ENCODE assay signal across 23 cellular contexts in genomic region chr12:87304406-87304805, GRCh38.
DNase-seq lines count a peak whose midpoint lies in the region; ATAC-seq and FAIRE-seq lines count a peak whose summit lies in the region.
"Had no signal": no experiment of that assay in that cellular context is flagged by ENCODE, and none has a peak within 500 bp of the region (broad histone marks: within the 10 kb centered on the region; RNA-seq: fewer than 3 reads in every experiment).

No MANE protein-coding gene starts in this region.

- H3K4me1 ChIP-seq in small intestine (ENCODE audit: control insufficient read depth in 2 of 2, insufficient read depth in 1 of 2, low read depth in 1 of 2, low read length in 1 of 2), result no peaks in the 10 kb centered on the region
- H3K4me1 ChIP-seq: heart left ventricle, sigmoid colon, suprapubic skin had no signal

- ATAC-seq in esophagus mucosa (peak; percentile 90), HG03460 (IDR thresholded peaks at IDR 0.05; ENCODE audit: unreplicated experiment) (no peak)
- ATAC-seq: heart left ventricle had no signal

- H3K36me3 ChIP-seq in small intestine (ENCODE audit: control insufficient read depth in 2 of 2, insufficient read depth in 2 of 2, low read length in 2 of 2), result no peaks in the 10 kb centered on the region
- H3K36me3 ChIP-seq: heart left ventricle, neutrophil, sigmoid colon, suprapubic skin had no signal

- DNase-seq in G401 (ENCODE audit: low spot score), result peak; percentile 3
- peak; percentile 76 for DNase-seq in NCI-H82 treated with DMSO at 0.1 percent for 48 hours (lab: John Stamatoyannopoulos, UW; ENCODE audit: unreplicated experiment)
- peak; percentile 7 for DNase-seq in small intestine
- DNase-seq in NCI-H345 treated with DMSO at 0.1 percent for 48 hours (lab: John Stamatoyannopoulos, UW; ENCODE audit: unreplicated experiment), result no peak
- no peak for DNase-seq in GM03348 (ENCODE audit: low spot score)
- DNase-seq: activated CD4-positive, alpha-beta T cell treated with anti-CD3 and anti-CD28 coated beads, Interleukin-2, amount 10 ng/mL, durations not matched to agents 7 days and 5 days; activated naive CD4-positive, alpha-beta T cell treated with Interleukin-2 at 50 U/mL for 16 hours; activated T-cell treated with anti-CD3 and anti-CD28 coated beads, Interleukin-2, amount 50 U/mL, for 48 hours; CD4-positive, CD25-positive, alpha-beta regulatory T cell; DMS 273 treated with DMSO at 0.1 percent for 48 hours; heart left ventricle; kidney glomerular epithelial cell; NCI-H2081; NCI-H446; Right ventricle myocardium superior; sigmoid colon; stimulated activated naive CD4-positive, alpha-beta T cell had no signal

- 43 to 62% (median 54%) methylated on average over 2 of the region's 2 CpGs for WGBS in small intestine, 3 donors

- no peak for FAIRE-seq in small intestine (lab: Jason Lieb, UNC)
- FAIRE-seq: H1 had no signal

- in situ Hi-C loops in G401 (cut with HindIII; ENCODE audit: low sequenced_read_pairs), result no loop called here

- no peaks in the 10 kb centered on the region for H3K27me3 ChIP-seq in small intestine (ENCODE audit: control insufficient read depth in 2 of 2, insufficient read depth in 2 of 2, low read length in 2 of 2)
- H3K27me3 ChIP-seq: heart left ventricle, neutrophil, sigmoid colon, suprapubic skin had no signal

- H3K27ac ChIP-seq in small intestine (ENCODE audit: low read depth in 1 of 2, low read length in 1 of 2), result no peak overlapping the region
- H3K27ac ChIP-seq: heart left ventricle, neutrophil, sigmoid colon, suprapubic skin, VCaP had no signal

- no peaks in the 10 kb centered on the region for H3K9me3 ChIP-seq in small intestine (ENCODE audit: control insufficient read depth, low read depth)
- H3K9me3 ChIP-seq: heart left ventricle, neutrophil, sigmoid colon, suprapubic skin had no signal

- no peak overlapping the region for H3K4me3 ChIP-seq in small intestine (ENCODE audit: low read depth in 1 of 2, low read length in 2 of 2)
- H3K4me3 ChIP-seq: heart left ventricle, sigmoid colon, suprapubic skin had no signal

Comparison
In these comparisons a context has a peak if more than half of its experiments do, and no peak if none do; other contexts are left out.
1. DNase-seq: peak in G401 (single experiment), NCI-H82 treated with DMSO at 0.1 percent for 48 hours (single experiment) and small intestine (single experiment); none in NCI-H345 treated with DMSO at 0.1 percent for 48 hours (single experiment) and GM03348 (single experiment).